Comparison of ENCODE assay signal across 8 cellular contexts in the genomic region with DNA sequence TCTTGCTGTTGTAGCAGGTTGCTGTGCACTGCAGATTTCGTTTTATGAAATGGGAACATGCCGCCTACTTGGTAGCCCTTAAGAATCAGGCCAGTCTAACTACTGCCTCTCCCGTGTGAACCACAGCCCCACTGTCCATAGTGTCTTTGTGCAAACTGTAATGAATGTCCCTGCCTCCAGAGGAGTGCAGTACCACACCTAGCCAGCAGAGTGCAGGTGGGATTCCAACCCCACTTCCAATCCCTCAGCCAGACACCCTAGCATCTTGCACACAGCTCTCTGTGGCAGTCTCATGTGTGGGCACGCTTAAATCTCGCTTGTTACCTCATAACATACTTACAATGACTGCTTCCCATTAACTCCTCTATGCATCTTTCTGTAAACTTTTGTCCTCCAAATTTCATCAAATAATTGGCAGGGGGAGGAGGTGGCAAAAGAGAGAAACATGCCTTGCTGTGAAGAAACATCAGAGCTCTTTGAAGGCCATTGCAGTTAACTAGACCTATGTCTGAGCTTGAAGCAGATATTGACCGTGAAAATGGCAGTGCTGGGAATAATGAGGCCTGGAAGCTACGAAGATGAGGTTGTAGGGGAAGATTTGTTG. TPM values are rescaled to one million over a fixed set of nuclear protein-coding genes. Genes with fewer than 3 reads are reported as not detected.
DNase-seq lines count a peak whose midpoint lies in the region; ATAC-seq and TF ChIP-seq lines count a peak whose summit lies in the region.

No MANE protein-coding gene starts in this region.

- CTCF ChIA-PET in BJ (lab: Yijun Ruan, JAX), result interaction anchor here (0.9 to 2.7 kb wide), 3 partner anchors 10 to 93 kb away, joined by 3 to 13 read pairs (median 5); no protein-coding TSS in a partner anchor

- H3K4me1 ChIP-seq in SJCRH30, result no peaks in the 10 kb centered on the region

- peak; percentile 87 for ATAC-seq in GM18909 (IDR thresholded peaks at IDR 0.05; ENCODE audit: poor library complexity, unreplicated experiment)

- no peaks in the 10 kb centered on the region for H3K9me3 ChIP-seq in SJCRH30 (replicated peaks)

- H3K36me3 ChIP-seq in BJ (ENCODE audit: control insufficient read depth, insufficient read depth, low read length) (peaks cover 16% of the 10 kb centered on the region), SJCRH30 (no peaks in the 10 kb centered on the region)

- H3K27ac ChIP-seq in SJCRH30, result no peak overlapping the region

- no peak for DNase-seq in BJ (ENCODE audit: low read depth)
- peak; percentile 78 for DNase-seq in HuH-7 (ENCODE audit: low spot score)
- peak; percentile 29 for DNase-seq in activated T-cell treated with anti-CD3 and anti-CD28 coated beads for 1 hour (ENCODE audit: low read depth)
- peak; percentile 30 for DNase-seq in glomerular visceral epithelial cell (ENCODE audit: extremely low spot score)
- DNase-seq in stimulated activated CD4-positive, alpha-beta T cell treated with anti-CD3 and anti-CD28 coated beads, TNF-alpha, amount 100 ng/mL, for 4 hours (ENCODE audit: low read depth in 3 of 3), result peak in 2 of 3 experiments; percentile 19
- DNase-seq in SJCRH30, result no peak
- no peak for DNase-seq in NCI-H524 (lab: John Stamatoyannopoulos, UW)

- no peaks in the 10 kb centered on the region for H3K27me3 ChIP-seq in BJ (ENCODE audit: control insufficient read depth, insufficient read depth, low read length)
- no peaks in the 10 kb centered on the region for H3K27me3 ChIP-seq in SJCRH30

- peak; percentile 52 for TF ChIP-seq CTCF in BJ (IDR thresholded peaks at IDR 0.05; ENCODE audit: insufficient read depth, low read depth, low read length)

- H3K4me3 ChIP-seq in BJ (ENCODE audit: low read depth, low read length) (no peak overlapping the region), SJCRH30 (no peak overlapping the region)

- POLR2A ChIA-PET in BJ (lab: Charles Lee), result no interaction called here

RNA-seq across cellular contexts. Expression of a gene that starts 47.2 kb away (rescaled TPM):
- not detected in 2 replicates for polyA plus RNA-seq in BJ (2011; rRNA removed)
- polyA minus RNA-seq in BJ (2011; rRNA and poly(A)+ RNA removed), result not detected in 2 replicates
- 0.18 TPM in 1 of 2 replicates, not detected in the other for total RNA-seq in SJCRH30 (2014; rRNA removed; shearing (Covaris generic))

RNA-seq across cellular contexts. Expression of a gene that starts 47.4 kb away (rescaled TPM):
- polyA plus RNA-seq in BJ (2011; rRNA removed), result 0.91 and 1.2 TPM in 2 replicates
- polyA minus RNA-seq in BJ (2011; rRNA and poly(A)+ RNA removed), result 1.8 and 3.4 TPM in 2 replicates
- total RNA-seq in SJCRH30 (2014; rRNA removed; shearing (Covaris generic)), result 19.5 and 22.9 TPM in 2 replicates

Comparison
In these comparisons a context has a peak if more than half of its experiments do, and no peak if none do; other contexts are left out.
1. DNase-seq: peak in HuH-7 (single experiment), activated T-cell treated with anti-CD3 and anti-CD28 coated beads for 1 hour (single experiment), glomerular visceral epithelial cell (single experiment) and stimulated activated CD4-positive, alpha-beta T cell treated with anti-CD3 and anti-CD28 coated beads, TNF-alpha, amount 100 ng/mL, for 4 hours (2 of 3); none in BJ (single experiment), SJCRH30 (0 of 2) and NCI-H524 (0 of 2).